Comparison of ENCODE assay signal across 25 cellular contexts in genomic region chr4:15395342-15395741, GRCh38. TPM values are rescaled to one million over a fixed set of nuclear protein-coding genes. Genes with fewer than 3 reads are reported as not detected.
DNase-seq lines count a peak whose midpoint lies in the region; ATAC-seq, FAIRE-seq and TF ChIP-seq lines count a peak whose summit lies in the region.
"Had no signal": no experiment of that assay in that cellular context is flagged by ENCODE, and none has a peak within 500 bp of the region (broad histone marks: within the 10 kb centered on the region; RNA-seq: fewer than 3 reads in every experiment).

No MANE protein-coding gene starts in this region.

- FAIRE-seq in astrocyte (lab: Jason Lieb, UNC) = no peak
- FAIRE-seq: HTR-8/SVneo had no signal

- DNase-seq in left ventricle myocardium superior = no peak
- no peak for DNase-seq in Right ventricle myocardium superior
- DNase-seq in astrocyte (ENCODE audit: low read depth) = no peak
- no peak for DNase-seq in lower lobe of right lung
- no peak for DNase-seq in vagina (ENCODE audit: extremely low spot score in 2 of 2)
- no peak for DNase-seq in hippocampal formation (lab: John Stamatoyannopoulos, UW)
- no peak for DNase-seq in activated naive CD4-positive, alpha-beta T cell (lab: John Stamatoyannopoulos, UW)
- DNase-seq: 8988T; Calu3; CD8-positive, alpha-beta memory T cell; GOT3; HCEC 1CT; NCI-H1092 treated with DMSO at 0.1 percent for 48 hours; NCI-H1436 treated with DMSO at 0.1 percent for 48 hours; NCI-H1930; NCI-H2227 treated with DMSO at 0.1 percent for 48 hours; NCI-H510A treated with DMSO at 0.1 percent for 48 hours; NCI-H774; NK-92 treated with Interleukin-12 subunit alpha and Interleukin-12 subunit beta, amount 100 ng/mL, for 24 hours had no signal

- H3K4me2 ChIP-seq in astrocyte (ENCODE audit: low read length) = no peak overlapping the region
- H3K4me2 ChIP-seq: KMS-11 had no signal

- no peak overlapping the region for H3K4me3 ChIP-seq in astrocyte (ENCODE audit: insufficient read depth, low read depth, low read length)
- no peak overlapping the region for H3K4me3 ChIP-seq in lower lobe of right lung
- H3K4me3 ChIP-seq in vagina = no peak overlapping the region
- H3K4me3 ChIP-seq: SJSA1 had no signal

- ATAC-seq in left ventricle myocardium superior = peak; percentile 23
- no peak for ATAC-seq in Right ventricle myocardium superior (ENCODE audit: poor library complexity)
- no peak for ATAC-seq in lower lobe of right lung
- ATAC-seq in GM18517 (IDR thresholded peaks at IDR 0.05; ENCODE audit: unreplicated experiment) = no peak

- H3K9me3 Mint-ChIP-seq in astrocyte (ENCODE audit: unreplicated experiment) = no peaks in the 10 kb centered on the region
- H3K9me3 Mint-ChIP-seq: CD8-positive, alpha-beta memory T cell had no signal

- no peak for TF ChIP-seq POLR2A in vagina (IDR thresholded peaks at IDR 0.05)

- peak overlapping the region; percentile 55 for H3K27ac Mint-ChIP-seq in astrocyte (ENCODE audit: unreplicated experiment)

- H3K9ac ChIP-seq in astrocyte (ENCODE audit: low read length) = no peak overlapping the region
- H3K9ac ChIP-seq: KMS-11 had no signal

- TF ChIP-seq CTCF in astrocyte (IDR thresholded peaks at IDR 0.05; ENCODE audit: insufficient read depth, low read depth, low read length) = no peak
- TF ChIP-seq CTCF in lower lobe of right lung (IDR thresholded peaks at IDR 0.05) = no peak
- no peak for TF ChIP-seq CTCF in vagina (IDR thresholded peaks at IDR 0.05)

- H3K9me3 ChIP-seq in astrocyte (ENCODE audit: insufficient read depth, low read depth, low read length) (no peaks in the 10 kb centered on the region), lower lobe of right lung (no peaks in the 10 kb centered on the region), vagina (no peaks in the 10 kb centered on the region)
- H3K9me3 ChIP-seq: SJSA1 had no signal

- H3K4me3 Mint-ChIP-seq in astrocyte (ENCODE audit: unreplicated experiment) = no peak overlapping the region
- H3K4me3 Mint-ChIP-seq: CD8-positive, alpha-beta memory T cell had no signal

- H3K27me3 ChIP-seq in astrocyte (ENCODE audit: insufficient read depth, low read length) = no peaks in the 10 kb centered on the region
- H3K27me3 ChIP-seq in lower lobe of right lung (ENCODE audit: low read depth) = no peaks in the 10 kb centered on the region
- H3K27me3 ChIP-seq in vagina = no peaks in the 10 kb centered on the region
- H3K27me3 ChIP-seq: SJSA1 had no signal

- H2AFZ ChIP-seq in astrocyte (ENCODE audit: low read depth, low read length) = no peak overlapping the region

- H3K36me3 Mint-ChIP-seq in astrocyte (ENCODE audit: low read depth, unreplicated experiment) = peaks cover 2% of the 10 kb centered on the region
- H3K36me3 Mint-ChIP-seq: CD8-positive, alpha-beta memory T cell had no signal

- H3K27me3 Mint-ChIP-seq in astrocyte (ENCODE audit: low read depth, unreplicated experiment) = peaks cover 3% of the 10 kb centered on the region

- no peaks in the 10 kb centered on the region for H4K20me1 ChIP-seq in astrocyte (ENCODE audit: insufficient read depth, low read length)

- H3K36me3 ChIP-seq in astrocyte (ENCODE audit: insufficient read depth, low read length) (no peaks in the 10 kb centered on the region), lower lobe of right lung (no peaks in the 10 kb centered on the region), vagina (no peaks in the 10 kb centered on the region)
- H3K36me3 ChIP-seq: SJSA1 had no signal

- H3K27ac ChIP-seq in astrocyte (ENCODE audit: low read depth, low read length) (no peak overlapping the region), lower lobe of right lung (peak overlapping the region; percentile 10), vagina (peak overlapping the region; percentile 40)
- H3K27ac ChIP-seq: C4-2B, KMS-11, SJSA1 had no signal

- H3K4me1 ChIP-seq in astrocyte (ENCODE audit: insufficient read depth, low read length) (peaks cover 1% of the 10 kb centered on the region), lower lobe of right lung (peaks cover 12% of the 10 kb centered on the region), vagina (peaks cover 39% of the 10 kb centered on the region)

- H3K79me2 ChIP-seq in astrocyte (ENCODE audit: insufficient read depth, low read length) = no peaks in the 10 kb centered on the region

- H3K4me1 Mint-ChIP-seq in astrocyte (ENCODE audit: low read depth, unreplicated experiment) = peaks cover 12% of the 10 kb centered on the region

- intact Hi-C loops in left ventricle myocardium superior (cut with micrococcal nuclease) (no loop called here), Right ventricle myocardium superior (cut with DNase I) (no loop called here), lower lobe of right lung (cut with DNase I) (no loop called here), vagina (cut with DNase I) (no loop called here)

RNA-seq across cellular contexts. Expression of gene C1QTNF7, which starts 32.5 kb away (rescaled TPM):
- total RNA-seq in left ventricle myocardium superior (3.1 TPM), Right ventricle myocardium superior (1.9 TPM), astrocyte (not detected in 2 replicates), lower lobe of right lung (10.7 TPM), vagina (12.0 TPM)
- total RNA-seq: Calu3; CD8-positive, alpha-beta memory T cell; Daoy; SJSA1 had no signal
